In the genomic region with DNA sequence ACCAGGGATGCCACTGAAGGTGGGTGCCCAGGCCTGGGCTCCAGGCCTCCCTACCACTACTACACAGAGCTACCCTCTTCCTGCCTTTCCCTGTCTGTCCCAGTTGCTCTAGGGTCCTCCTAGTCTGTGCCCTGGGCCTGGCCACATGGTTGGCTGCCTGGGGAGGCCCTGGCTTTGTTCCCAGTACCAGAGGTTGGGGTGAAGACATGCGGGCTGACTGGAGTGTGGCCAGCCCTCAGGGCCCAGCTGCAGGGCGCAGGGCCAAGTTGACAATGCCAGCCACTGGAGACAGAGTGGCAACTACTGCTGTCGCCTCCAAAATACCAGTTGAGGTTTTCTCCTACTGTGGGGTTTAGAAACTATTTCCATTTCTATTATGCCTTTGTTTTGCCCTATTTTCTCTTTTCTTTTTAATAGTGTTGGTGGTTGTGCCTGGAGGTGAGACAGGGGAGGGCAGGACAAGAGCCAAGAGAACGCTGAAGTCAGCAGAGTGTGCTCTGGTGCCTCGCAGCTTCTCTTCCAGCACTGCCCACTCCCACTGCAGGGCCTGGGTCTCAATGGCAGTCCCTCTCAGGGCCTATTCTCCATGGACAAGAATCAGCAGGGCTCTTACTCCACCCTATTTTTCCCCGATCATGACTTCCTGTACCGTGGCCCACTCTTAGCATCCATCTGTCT, we compare ENCODE assay signal across 14 cellular contexts. TPM values are rescaled to one million over a fixed set of nuclear protein-coding genes. Genes with fewer than 3 reads are reported as not detected.
DNase-seq lines count a peak whose midpoint lies in the region; ATAC-seq and TF ChIP-seq lines count a peak whose summit lies in the region.
"Had no signal": no experiment of that assay in that cellular context is flagged by ENCODE, and none has a peak within 500 bp of the region (broad histone marks: within the 10 kb centered on the region; RNA-seq: fewer than 3 reads in every experiment).

No MANE protein-coding gene starts in this region.

- no peaks in the 10 kb centered on the region for H3K4me1 Mint-ChIP-seq in endodermal cell
- H3K4me1 Mint-ChIP-seq in stimulated activated effector memory CD8-positive, alpha-beta T cell treated with anti-CD3 and anti-CD28 coated beads, Interleukin-12 subunit alpha, Interleukin-12 subunit beta, amount 100 ng/mL, for 72 hours: peaks cover 6% of the 10 kb centered on the region
- no peaks in the 10 kb centered on the region for H3K4me1 Mint-ChIP-seq in activated T-cell treated with anti-CD3 and anti-CD28 coated beads, Interleukin-2, amount 50 U/mL, for 24 hours (ENCODE audit: low read depth)
- H3K4me1 Mint-ChIP-seq: activated naive CD8-positive, alpha-beta T cell treated with anti-CD3 and anti-CD28 coated beads, Interleukin-2, amount 10 ng/mL, durations not matched to agents 7 days and 5 days; nephron progenitor cell had no signal

- H3K27me3 ChIP-seq in endodermal cell (ENCODE audit: control insufficient read depth, insufficient read depth, low read length, poor library complexity, severe bottlenecking): no peaks in the 10 kb centered on the region

- H3K27ac Mint-ChIP-seq in endodermal cell: no peak overlapping the region
- no peak overlapping the region for H3K27ac Mint-ChIP-seq in stimulated activated effector memory CD8-positive, alpha-beta T cell treated with anti-CD3 and anti-CD28 coated beads, Interleukin-12 subunit alpha, Interleukin-12 subunit beta, amount 100 ng/mL, for 72 hours
- H3K27ac Mint-ChIP-seq in activated T-cell treated with anti-CD3 and anti-CD28 coated beads, Interleukin-2, amount 50 U/mL, for 24 hours: no peak overlapping the region
- H3K27ac Mint-ChIP-seq: activated CD8-positive, alpha-beta T cell treated with anti-CD3 and anti-CD28 coated beads, Interleukin-2, amount 10 ng/mL, durations not matched to agents 7 days and 5 days; activated naive CD8-positive, alpha-beta T cell treated with anti-CD3 and anti-CD28 coated beads, Interleukin-2, amount 10 ng/mL, durations not matched to agents 7 days and 5 days; nephron progenitor cell; T-helper 1 cell treated with Interleukin-12 subunit alpha and Interleukin-12 subunit beta and Interleukin-4 antibody, amounts not matched to agents 30 μg/mL and 1 μg/mL, for 36 hours had no signal

- no peak overlapping the region for H3K4me3 ChIP-seq in endodermal cell (ENCODE audit: low read length)

- H3K9me3 ChIP-seq in endodermal cell (ENCODE audit: control insufficient read depth, low read length): no peaks in the 10 kb centered on the region

- H3K4me1 ChIP-seq in endodermal cell (ENCODE audit: control insufficient read depth, insufficient read depth, low read length): no peaks in the 10 kb centered on the region

- peaks cover 5% of the 10 kb centered on the region for H3K27me3 Mint-ChIP-seq in endodermal cell (ENCODE audit: insufficient read depth)
- H3K27me3 Mint-ChIP-seq in activated T-cell treated with anti-CD3 and anti-CD28 coated beads, Interleukin-2, amount 50 U/mL, for 24 hours: peaks cover 39% of the 10 kb centered on the region

- H3K36me3 Mint-ChIP-seq in endodermal cell (ENCODE audit: low read depth): no peaks in the 10 kb centered on the region
- no peaks in the 10 kb centered on the region for H3K36me3 Mint-ChIP-seq in stimulated activated effector memory CD8-positive, alpha-beta T cell treated with anti-CD3 and anti-CD28 coated beads, Interleukin-12 subunit alpha, Interleukin-12 subunit beta, amount 100 ng/mL, for 72 hours
- H3K36me3 Mint-ChIP-seq in activated T-cell treated with anti-CD3 and anti-CD28 coated beads, Interleukin-2, amount 50 U/mL, for 24 hours (ENCODE audit: low read depth): no peaks in the 10 kb centered on the region
- H3K36me3 Mint-ChIP-seq: activated naive CD8-positive, alpha-beta T cell treated with anti-CD3 and anti-CD28 coated beads, Interleukin-2, amount 10 ng/mL, durations not matched to agents 7 days and 5 days had no signal

- no peaks in the 10 kb centered on the region for H3K36me3 ChIP-seq in endodermal cell (ENCODE audit: control insufficient read depth, insufficient read depth, low read length)

- DNase-seq in EL (peak; percentile 21), NCI-H69 (lab: John Stamatoyannopoulos, UW) (peak; percentile 69), endodermal cell (peak; percentile 20), putamen (ENCODE audit: low spot score) (peak; percentile 82)
- no peak for DNase-seq in stimulated activated effector memory CD8-positive, alpha-beta T cell treated with anti-CD3 and anti-CD28 coated beads, Interleukin-12 subunit alpha, Interleukin-12 subunit beta, amount 100 ng/mL, for 72 hours (ENCODE audit: low spot score in 2 of 2)
- DNase-seq in activated T-cell treated with anti-CD3 and anti-CD28 coated beads, Interleukin-2, amount 50 U/mL, for 24 hours: no peak
- DNase-seq: activated CD8-positive, alpha-beta T cell treated with anti-CD3 and anti-CD28 coated beads, Interleukin-2, amount 10 ng/mL, durations not matched to agents 7 days and 5 days; activated naive CD8-positive, alpha-beta T cell treated with anti-CD3 and anti-CD28 coated beads, Interleukin-2, amount 10 ng/mL, durations not matched to agents 7 days and 5 days; NCI-H226; nephron progenitor cell; stimulated activated naive CD4-positive, alpha-beta T cell had no signal

- ATAC-seq in stimulated activated effector memory CD8-positive, alpha-beta T cell treated with anti-CD3 and anti-CD28 coated beads, Interleukin-12 subunit alpha, Interleukin-12 subunit beta, amount 100 ng/mL, for 72 hours: no peak
- ATAC-seq in HG03432 (IDR thresholded peaks at IDR 0.05; ENCODE audit: unreplicated experiment) (no peak), GM21423 (IDR thresholded peaks at IDR 0.05; ENCODE audit: unreplicated experiment) (no peak)
- ATAC-seq: activated CD8-positive, alpha-beta T cell treated with anti-CD3 and anti-CD28 coated beads, Interleukin-2, amount 10 ng/mL, durations not matched to agents 7 days and 5 days had no signal

- peaks cover 21% of the 10 kb centered on the region for H3K9me3 Mint-ChIP-seq in endodermal cell
- H3K9me3 Mint-ChIP-seq in stimulated activated effector memory CD8-positive, alpha-beta T cell treated with anti-CD3 and anti-CD28 coated beads, Interleukin-12 subunit alpha, Interleukin-12 subunit beta, amount 100 ng/mL, for 72 hours: no peaks in the 10 kb centered on the region
- H3K9me3 Mint-ChIP-seq in activated T-cell treated with anti-CD3 and anti-CD28 coated beads, Interleukin-2, amount 50 U/mL, for 24 hours: peaks cover 2% of the 10 kb centered on the region
- H3K9me3 Mint-ChIP-seq: T-helper 1 cell treated with Interleukin-12 subunit alpha and Interleukin-12 subunit beta and Interleukin-4 antibody, amounts not matched to agents 30 μg/mL and 1 μg/mL, for 36 hours had no signal

- no peak overlapping the region for H3K27ac ChIP-seq in endodermal cell (ENCODE audit: low read depth, low read length)

- no peak overlapping the region for H3K9ac ChIP-seq in endodermal cell (ENCODE audit: extremely low read depth, low read length, poor library complexity, severe bottlenecking)

- no peak overlapping the region for H3K4me3 Mint-ChIP-seq in endodermal cell
- H3K4me3 Mint-ChIP-seq in stimulated activated effector memory CD8-positive, alpha-beta T cell treated with anti-CD3 and anti-CD28 coated beads, Interleukin-12 subunit alpha, Interleukin-12 subunit beta, amount 100 ng/mL, for 72 hours: no peak overlapping the region
- no peak overlapping the region for H3K4me3 Mint-ChIP-seq in activated T-cell treated with anti-CD3 and anti-CD28 coated beads, Interleukin-2, amount 50 U/mL, for 24 hours
- H3K4me3 Mint-ChIP-seq: activated CD8-positive, alpha-beta T cell treated with anti-CD3 and anti-CD28 coated beads, Interleukin-2, amount 10 ng/mL, durations not matched to agents 7 days and 5 days; activated naive CD8-positive, alpha-beta T cell treated with anti-CD3 and anti-CD28 coated beads, Interleukin-2, amount 10 ng/mL, durations not matched to agents 7 days and 5 days; nephron progenitor cell; T-helper 1 cell treated with Interleukin-12 subunit alpha and Interleukin-12 subunit beta and Interleukin-4 antibody, amounts not matched to agents 30 μg/mL and 1 μg/mL, for 36 hours had no signal

- 93% methylated on average over 7 of the region's 7 CpGs; no CpG with 5 or more reads in 1 of the 2 experiments for WGBS in endodermal cell (ENCODE audit: insufficient coverage in 1 of 2, insufficient read length in 1 of 2), 2 experiments

- TF ChIP-seq CTCF in endodermal cell (conservative IDR thresholded peaks at IDR 0.05): no peak

RNA-seq across cellular contexts. Expression of gene XPNPEP2, which starts 32.2 kb away (rescaled TPM):
- under 1 TPM; 0.20 to 0.31 TPM for total RNA-seq in endodermal cell
- 0.25 TPM for polyA plus RNA-seq in endodermal cell (2013, experiment 1 of 2)
- 0.46 TPM for polyA plus RNA-seq in endodermal cell (2013, experiment 2 of 2)

RNA-seq across cellular contexts. Expression of gene APLN, which starts 51.8 kb away (rescaled TPM):
- under 1 TPM in 1 of 2 donors, not detected in 1; 0.22 TPM for total RNA-seq in endodermal cell
- 0.64 TPM for polyA plus RNA-seq in endodermal cell (2013, experiment 1 of 2)
- polyA plus RNA-seq in endodermal cell (2013, experiment 2 of 2): 0.99 TPM

Comparison
In these comparisons a context has a peak if more than half of its experiments do, and no peak if none do; other contexts are left out.
1. DNase-seq: peak in EL (single experiment), NCI-H69 (single experiment), endodermal cell (single experiment) and putamen (single experiment); none in stimulated activated effector memory CD8-positive, alpha-beta T cell treated with anti-CD3 and anti-CD28 coated beads, Interleukin-12 subunit alpha, Interleukin-12 subunit beta, amount 100 ng/mL, for 72 hours (0 of 2) and activated T-cell treated with anti-CD3 and anti-CD28 coated beads, Interleukin-2, amount 50 U/mL, for 24 hours (single experiment).